ENCODE assay signal across 31 cellular contexts in genomic region chr6:24451581-24452041, GRCh38. TPM values are rescaled to one million over a fixed set of nuclear protein-coding genes. Genes with fewer than 3 reads are reported as not detected.
DNase-seq lines count a peak whose midpoint lies in the region; ATAC-seq and TF ChIP-seq lines count a peak whose summit lies in the region.
"Had no signal": no experiment of that assay in that cellular context is flagged by ENCODE, and none has a peak within 500 bp of the region (broad histone marks: within the 10 kb centered on the region; RNA-seq: fewer than 3 reads in every experiment).

No MANE protein-coding gene starts in this region.

- H3K36me3 Mint-ChIP-seq in neural crest cell (ENCODE audit: low read depth) (no peaks in the 10 kb centered on the region), osteocyte (ENCODE audit: unreplicated experiment) (no peaks in the 10 kb centered on the region)
- H3K36me3 Mint-ChIP-seq: activated naive CD8-positive, alpha-beta T cell had no signal

- DNase-seq in DND-41 (no peak), MV-4-11 (lab: John Stamatoyannopoulos, UW) (peak; percentile 1), epithelial cell of esophagus (ENCODE audit: low read depth) (peak; percentile 33), neural crest cell (ENCODE audit: low read depth, low spot score) (no peak), osteocyte (ENCODE audit: extremely low spot score, unreplicated experiment) (no peak), A172 (ENCODE audit: low spot score) (no peak), transverse colon (no peak)
- no peak for DNase-seq in stimulated activated CD4-positive, alpha-beta T cell treated with anti-CD3 and anti-CD28 coated beads, Interleukin-4, amount 100 ng/mL, for 4 hours
- DNase-seq: activated CD4-positive, alpha-beta T cell treated with anti-CD3 and anti-CD28 coated beads for 1 hour; aorta; C1 segment of cervical spinal cord; effector CD4-positive, alpha-beta T cell; GDM1; HCEC 1CT; hypothalamus; immature natural killer cell; IMR-90; left colon; midbrain; naive thymus-derived CD4-positive, alpha-beta T cell; NCI-H2107; NCI-H345; RPMI8226; sigmoid colon; stimulated activated CD4-positive, alpha-beta T cell treated with anti-CD3 and anti-CD28 coated beads, Interleukin-4, amount 100 ng/mL, for 1 hour had no signal

- H4K20me1 ChIP-seq in DND-41 (ENCODE audit: insufficient read depth, low read length), result no peaks in the 10 kb centered on the region

- H3K4me1 ChIP-seq in DND-41 (ENCODE audit: insufficient read depth, low read length) (peaks cover 8% of the 10 kb centered on the region), transverse colon (no peaks in the 10 kb centered on the region)
- H3K4me1 ChIP-seq: Caco-2, prostate gland, sigmoid colon, tibial nerve had no signal

- H3K4me3 Mint-ChIP-seq in neural crest cell, result no peak overlapping the region
- no peak overlapping the region for H3K4me3 Mint-ChIP-seq in osteocyte (ENCODE audit: unreplicated experiment)
- H3K4me3 Mint-ChIP-seq: activated naive CD8-positive, alpha-beta T cell; immature natural killer cell; naive thymus-derived CD4-positive, alpha-beta T cell; T-helper 1 cell treated with Interleukin-12 subunit alpha and Interleukin-12 subunit beta and Interleukin-4 antibody, amounts not matched to agents 30 μg/mL and 1 μg/mL, for 36 hours had no signal

- H3K27ac ChIP-seq in DND-41 (ENCODE audit: low read length), result no peak overlapping the region
- H3K27ac ChIP-seq in transverse colon, result no peak overlapping the region
- H3K27ac ChIP-seq: prostate gland, sigmoid colon, SK-N-MC, tibial nerve had no signal

- H3K9me3 ChIP-seq in DND-41 (ENCODE audit: insufficient read depth, low read length, severe bottlenecking), result no peaks in the 10 kb centered on the region
- no peaks in the 10 kb centered on the region for H3K9me3 ChIP-seq in transverse colon
- H3K9me3 ChIP-seq: Caco-2, prostate gland, sigmoid colon, tibial nerve had no signal

- in situ Hi-C loops in transverse colon (cut with MboI; ENCODE audit: low pct_ligation_motif_present in 1 of 4, low pct_unique_long_range_greater_than_20kb in 1 of 4, low sequenced_read_pairs in 3 of 4), result no loop called here

- TF ChIP-seq CTCF in DND-41 (IDR thresholded peaks at IDR 0.05; ENCODE audit: borderline replicate concordance, extremely low read depth, low read length, poor library complexity, severe bottlenecking) (no peak), epithelial cell of esophagus (IDR thresholded peaks at IDR 0.05; ENCODE audit: insufficient read depth, low read depth, low read length, missing control alignments) (no peak), neural crest cell (conservative IDR thresholded peaks at IDR 0.05) (no peak), osteocyte (IDR thresholded peaks at IDR 0.05) (no peak), transverse colon (IDR thresholded peaks at IDR 0.05) (no peak)

- H3K27me3 ChIP-seq in DND-41 (ENCODE audit: insufficient read depth, low read length, poor library complexity) (no peaks in the 10 kb centered on the region), transverse colon (no peaks in the 10 kb centered on the region)
- H3K27me3 ChIP-seq: sigmoid colon, tibial nerve had no signal

- H3K27me3 Mint-ChIP-seq in neural crest cell (ENCODE audit: low read depth), result no peaks in the 10 kb centered on the region
- no peaks in the 10 kb centered on the region for H3K27me3 Mint-ChIP-seq in osteocyte (ENCODE audit: unreplicated experiment)
- H3K27me3 Mint-ChIP-seq: activated naive CD8-positive, alpha-beta T cell; naive thymus-derived CD4-positive, alpha-beta T cell had no signal

- H3K27ac Mint-ChIP-seq in neural crest cell (ENCODE audit: unreplicated experiment) (peak overlapping the region; percentile 65), osteocyte (ENCODE audit: unreplicated experiment) (no peak overlapping the region)
- H3K27ac Mint-ChIP-seq: activated naive CD8-positive, alpha-beta T cell; immature natural killer cell; naive thymus-derived CD4-positive, alpha-beta T cell; T-helper 1 cell treated with Interleukin-12 subunit alpha and Interleukin-12 subunit beta and Interleukin-4 antibody, amounts not matched to agents 30 μg/mL and 1 μg/mL, for 36 hours had no signal

- no peak for TF ChIP-seq POLR2A in transverse colon (IDR thresholded peaks at IDR 0.05)

- TF ChIP-seq EP300 in transverse colon (IDR thresholded peaks at IDR 0.05; ENCODE audit: low read depth), result no peak

- H3K9ac ChIP-seq in DND-41 (ENCODE audit: low read depth, low read length), result no peak overlapping the region

- no peak overlapping the region for H3K4me2 ChIP-seq in DND-41 (ENCODE audit: insufficient read depth, low read length)

- no peaks in the 10 kb centered on the region for H3K9me3 Mint-ChIP-seq in neural crest cell
- H3K9me3 Mint-ChIP-seq in osteocyte (ENCODE audit: unreplicated experiment), result no peaks in the 10 kb centered on the region
- H3K9me3 Mint-ChIP-seq: immature natural killer cell; naive thymus-derived CD4-positive, alpha-beta T cell; T-helper 1 cell treated with Interleukin-12 subunit alpha and Interleukin-12 subunit beta and Interleukin-4 antibody, amounts not matched to agents 30 μg/mL and 1 μg/mL, for 36 hours had no signal

- intact Hi-C loops in transverse colon (cut with DNase I; ENCODE audit: low total_unique reads), result no loop called here

- H3K4me3 ChIP-seq in DND-41 (ENCODE audit: low read depth in 1 of 2, low read length in 2 of 2) (no peak overlapping the region), epithelial cell of esophagus (ENCODE audit: low read length) (no peak overlapping the region), transverse colon (no peak overlapping the region)
- H3K4me3 ChIP-seq: prostate gland, sigmoid colon, SK-N-MC, tibial nerve had no signal

- H3K36me3 ChIP-seq in DND-41 (ENCODE audit: insufficient read depth, low read length) (no peaks in the 10 kb centered on the region), transverse colon (no peaks in the 10 kb centered on the region)
- H3K36me3 ChIP-seq: prostate gland, sigmoid colon had no signal

- H3K4me1 Mint-ChIP-seq in neural crest cell (peaks cover 7% of the 10 kb centered on the region), osteocyte (ENCODE audit: unreplicated experiment) (no peaks in the 10 kb centered on the region)
- H3K4me1 Mint-ChIP-seq: immature natural killer cell had no signal

- WGBS in transverse colon (ENCODE audit: low coverage in 1 of 2), 2 donors, result 63 to 68% methylated on average over 4 to 11 of the region's 11 CpGs

- no peak overlapping the region for H2AFZ ChIP-seq in DND-41 (ENCODE audit: low read depth, low read length)

- H3K79me2 ChIP-seq in DND-41 (ENCODE audit: insufficient read depth, low read length), result no peaks in the 10 kb centered on the region

- ATAC-seq in DND-41 (ENCODE audit: insufficient read depth, low read depth), result peak; percentile 22; the same call in 1 of the 3 replicates
- ATAC-seq: left colon; naive thymus-derived CD4-positive, alpha-beta T cell had no signal

RNA-seq across cellular contexts. Expression of gene GPLD1, which starts 37.8 kb away (rescaled TPM):
- total RNA-seq in neural crest cell, result 4.7 and 6.0 TPM in 2 replicates
- 1.9 and 2.4 TPM in 2 replicates for total RNA-seq in osteocyte
- total RNA-seq in A172 (2014; rRNA removed; shearing (Covaris generic)), result 0.36 and 0.55 TPM in 2 replicates
- 1 to 10 TPM in 3 of 4 donors, under 1 TPM in 1; 0.96 to 5.2 (median 1.4) TPM for total RNA-seq in transverse colon

RNA-seq across cellular contexts. Expression of gene ALDH5A1, which starts 43.2 kb away (rescaled TPM):
- total RNA-seq in neural crest cell (12.9 and 14.4 TPM in 2 replicates), osteocyte (6.6 and 7.8 TPM in 2 replicates), transverse colon (10 to 100 TPM in 1 of 4 donors, 1 to 10 TPM in 3; 4.1 to 12.1 (median 7.9) TPM)
- 2.2 and 5.1 TPM in 2 replicates for total RNA-seq in A172 (2014; rRNA removed; shearing (Covaris generic))

RNA-seq across cellular contexts. Expression of gene MRS2, which starts 48.9 kb away (rescaled TPM):
- total RNA-seq in neural crest cell, result 38.4 and 39.5 TPM in 2 replicates
- total RNA-seq in osteocyte, result 17.5 and 18.5 TPM in 2 replicates
- total RNA-seq in A172 (2014; rRNA removed; shearing (Covaris generic)), result 40.7 and 46.5 TPM in 2 replicates
- total RNA-seq in transverse colon, result 10 to 100 TPM; 18.7 to 45.3 (median 33.5) TPM

Comparison
In these comparisons a context has a peak if more than half of its experiments do, and no peak if none do; other contexts are left out.
1. DNase-seq: peak in MV-4-11 (single experiment) and epithelial cell of esophagus (single experiment); none in DND-41 (single experiment), neural crest cell (single experiment), osteocyte (single experiment), A172 (single experiment), stimulated activated CD4-positive, alpha-beta T cell treated with anti-CD3 and anti-CD28 coated beads, Interleukin-4, amount 100 ng/mL, for 4 hours (0 of 2) and transverse colon (single experiment).